ENCODE assay signal across 1 cellular context in the genomic region with DNA sequence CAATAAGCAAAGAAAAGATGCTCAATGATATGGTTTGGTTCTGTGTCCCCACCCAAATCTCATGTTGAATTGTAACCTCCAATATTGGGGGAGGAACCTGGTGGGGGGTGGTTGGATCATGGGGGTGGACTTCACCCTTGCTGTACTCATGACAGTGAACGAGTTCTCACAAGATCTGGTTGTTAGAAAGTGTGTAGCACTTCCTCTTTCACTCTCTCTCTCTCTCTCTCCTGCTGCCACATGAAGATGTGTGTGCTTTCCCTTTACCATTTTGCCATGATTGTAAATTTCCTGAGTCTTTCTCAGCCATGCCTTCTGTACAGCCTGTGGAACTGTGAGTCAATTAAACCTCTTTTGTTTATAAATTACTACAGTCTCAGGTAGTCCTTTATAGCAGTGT.
TF ChIP-seq lines count a peak whose summit lies in the region.

No MANE protein-coding gene starts in this region.

TF ChIP-seq in IMR-90, 13 proteins besides CTCF, POLR2A, EP300 and RAD21 (continued from another document):
- TF ChIP-seq RFX5 (IDR thresholded peaks at IDR 0.05; ENCODE audit: low read depth, low read length), result no peak
- no peak for TF ChIP-seq SMC3 (IDR thresholded peaks at IDR 0.05; ENCODE audit: low read depth, low read length)
- TF ChIP-seq MAZ (IDR thresholded peaks at IDR 0.05; ENCODE audit: borderline replicate concordance, low read depth, low read length), result no peak
- no peak for TF ChIP-seq BHLHE40 (IDR thresholded peaks at IDR 0.05; ENCODE audit: low read depth, low read length)
